In the genomic region with DNA sequence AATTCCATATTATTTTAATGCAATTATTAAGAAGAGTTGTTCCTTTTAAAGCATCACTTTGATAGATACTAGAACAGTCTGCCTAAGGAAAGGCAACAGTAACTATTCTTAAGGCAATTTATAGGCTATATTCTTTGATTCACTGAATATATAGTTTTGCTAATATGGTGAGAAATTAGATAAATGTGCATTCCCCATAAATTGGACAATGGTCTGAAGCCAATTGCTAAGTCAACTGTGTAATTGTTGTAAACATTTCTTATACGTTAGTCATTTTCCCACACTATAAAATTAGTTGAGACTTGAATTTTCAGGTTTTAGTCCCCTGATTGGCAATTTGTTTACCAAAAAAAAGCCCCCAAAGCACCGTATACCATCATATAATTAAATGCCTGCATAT, we compare ENCODE assay signal across 25 cellular contexts.
"Had no signal": no experiment of that assay in that cellular context is flagged by ENCODE, and none has a peak within 500 bp of the region (broad histone marks: within the 10 kb centered on the region; RNA-seq: fewer than 3 reads in every experiment).

No MANE protein-coding gene starts in this region.

- H3K36me3 Mint-ChIP-seq: immature natural killer cell; naive thymus-derived CD8-positive, alpha-beta T cell; stimulated activated effector memory CD8-positive, alpha-beta T cell treated with anti-CD3 and anti-CD28 coated beads, Interleukin-12 subunit alpha, Interleukin-12 subunit beta, amount 100 ng/mL, for 72 hours; type B pancreatic cell had no signal

- ATAC-seq: effector memory CD8-positive, alpha-beta T cell; left ventricle myocardium superior; lower lobe of right lung; naive thymus-derived CD8-positive, alpha-beta T cell; right cardiac atrium; stimulated activated effector memory CD8-positive, alpha-beta T cell treated with anti-CD3 and anti-CD28 coated beads, Interleukin-12 subunit alpha, Interleukin-12 subunit beta, amount 100 ng/mL, for 72 hours had no signal

- DNase-seq: cortex of kidney; effector memory CD8-positive, alpha-beta T cell; erythroblast; esophagus squamous epithelium; foreskin melanocyte; hypothalamus; immature natural killer cell; islet precursor cell; left ventricle myocardium superior; lower lobe of right lung; naive thymus-derived CD8-positive, alpha-beta T cell; nephron progenitor cell; nucleus accumbens; right cardiac atrium; sigmoid colon; stimulated activated CD4-positive, alpha-beta T cell treated with anti-CD3 and anti-CD28 coated beads, Interleukin-2, amount 100 ng/mL, for 24 hours; stimulated activated CD4-positive, alpha-beta T cell treated with anti-CD3 and anti-CD28 coated beads, Interleukin-4, amount 100 ng/mL, for 24 hours; stimulated activated naive CD4-positive, alpha-beta T cell treated with Interleukin-2 at 50 U/mL for 16 hours; stomach; testis; tibial artery had no signal

- H3K27ac ChIP-seq: esophagus squamous epithelium, lower lobe of right lung, prostate gland, sigmoid colon, stomach, testis, tibial artery had no signal

- H3K27me3 ChIP-seq: esophagus squamous epithelium, sigmoid colon, stomach, testis, tibial artery had no signal

- H3K9me3 ChIP-seq: esophagus squamous epithelium, lower lobe of right lung, prostate gland, sigmoid colon, stomach, testis, tibial artery had no signal

- H3K36me3 ChIP-seq: esophagus squamous epithelium, lower lobe of right lung, prostate gland, sigmoid colon, stomach, tibial artery had no signal

- H3K27ac Mint-ChIP-seq: effector memory CD8-positive, alpha-beta T cell; immature natural killer cell; naive thymus-derived CD8-positive, alpha-beta T cell; nephron progenitor cell; stimulated activated effector memory CD8-positive, alpha-beta T cell treated with anti-CD3 and anti-CD28 coated beads, Interleukin-12 subunit alpha, Interleukin-12 subunit beta, amount 100 ng/mL, for 72 hours; type B pancreatic cell had no signal

- H3K4me3 ChIP-seq: esophagus squamous epithelium, lower lobe of right lung, prostate gland, sigmoid colon, stomach, testis, tibial artery had no signal

- H3K4me1 ChIP-seq: esophagus squamous epithelium, lower lobe of right lung, prostate gland, testis, tibial artery had no signal

- H3K4me3 Mint-ChIP-seq: effector memory CD8-positive, alpha-beta T cell; immature natural killer cell; naive thymus-derived CD8-positive, alpha-beta T cell; nephron progenitor cell; stimulated activated effector memory CD8-positive, alpha-beta T cell treated with anti-CD3 and anti-CD28 coated beads, Interleukin-12 subunit alpha, Interleukin-12 subunit beta, amount 100 ng/mL, for 72 hours; type B pancreatic cell had no signal

- H3K27me3 Mint-ChIP-seq: type B pancreatic cell had no signal

- FAIRE-seq: endometrium had no signal

- H3K4me1 Mint-ChIP-seq: immature natural killer cell; naive thymus-derived CD8-positive, alpha-beta T cell had no signal

- H3K9me3 Mint-ChIP-seq: effector memory CD8-positive, alpha-beta T cell; naive thymus-derived CD8-positive, alpha-beta T cell; nephron progenitor cell; stimulated activated effector memory CD8-positive, alpha-beta T cell treated with anti-CD3 and anti-CD28 coated beads, Interleukin-12 subunit alpha, Interleukin-12 subunit beta, amount 100 ng/mL, for 72 hours; type B pancreatic cell had no signal
